8 cellular contexts compared by ENCODE assay signal in genomic region chr6:139371421-139372253, GRCh38. TPM values are rescaled to one million over a fixed set of nuclear protein-coding genes. Genes with fewer than 3 reads are reported as not detected.
DNase-seq lines count a peak whose midpoint lies in the region; ATAC-seq and TF ChIP-seq lines count a peak whose summit lies in the region.

No MANE protein-coding gene starts in this region.

- no peak overlapping the region for H2AK5ac ChIP-seq in trophoblast cell (ENCODE audit: low read length)

- H3K27me3 ChIP-seq in NT2/D1 (ENCODE audit: insufficient read depth, insufficient read length) (no peaks in the 10 kb centered on the region), trophoblast cell (ENCODE audit: insufficient read depth, low read length) (no peaks in the 10 kb centered on the region)

- peak overlapping the region; percentile 55 for H3K4me2 ChIP-seq in trophoblast cell (ENCODE audit: low read length)

- no peaks in the 10 kb centered on the region for H3K9me3 ChIP-seq in NT2/D1 (ENCODE audit: insufficient read depth, low read length)
- no peaks in the 10 kb centered on the region for H3K9me3 ChIP-seq in trophoblast cell (ENCODE audit: insufficient read depth, low read depth, low read length)

- peak overlapping the region; percentile 74 for H3K9ac ChIP-seq in NT2/D1 (ENCODE audit: insufficient read length, low read depth)
- no peak overlapping the region for H3K9ac ChIP-seq in trophoblast cell (ENCODE audit: low read length)

- H3K79me2 ChIP-seq in trophoblast cell (ENCODE audit: control insufficient read depth, insufficient read depth, low read length, poor library complexity): peaks cover 24% of the 10 kb centered on the region

- no peak overlapping the region for H4K91ac ChIP-seq in trophoblast cell (ENCODE audit: low read depth, low read length)

- no peak overlapping the region for H2BK5ac ChIP-seq in trophoblast cell (ENCODE audit: low read depth, low read length, poor library complexity)

- no peak overlapping the region for H3K4ac ChIP-seq in trophoblast cell (ENCODE audit: low read depth, low read length)

- no peak for ATAC-seq in GM18870 (IDR thresholded peaks at IDR 0.05; ENCODE audit: unreplicated experiment)

- H3K79me1 ChIP-seq in trophoblast cell (ENCODE audit: low read length): peaks cover 38% of the 10 kb centered on the region

- DNase-seq in EL (peak; percentile 69), NT2/D1 (ENCODE audit: low read depth, low spot score) (no peak), endothelial cell (ENCODE audit: low spot score) (no peak), trophoblast cell (peak in 1 of 2 donors; percentile 65), LoVo (ENCODE audit: low spot score) (no peak), activated gamma-delta T cell treated with Interleukin-2 at 50 U/mL for 16 hours (no peak)
- no peak for DNase-seq in effector CD4-positive, alpha-beta T cell

- no peak overlapping the region for H3K27ac ChIP-seq in trophoblast cell (ENCODE audit: low read depth, low read length)

- H3K4me1 Mint-ChIP-seq in endothelial cell (ENCODE audit: unreplicated experiment): peaks cover 68% of the 10 kb centered on the region

- H3K4me1 ChIP-seq in NT2/D1 (ENCODE audit: insufficient read depth, insufficient read length) (no peaks in the 10 kb centered on the region), trophoblast cell (ENCODE audit: control insufficient read depth in 1 of 2, insufficient read depth in 2 of 2, low read length in 2 of 2) (peaks cover 3 to 11% of the 10 kb centered on the region in 2 experiments)

- H3K4me3 ChIP-seq in NT2/D1 (ENCODE audit: insufficient read length, low read depth): peak overlapping the region; percentile 94
- no peak overlapping the region for H3K4me3 ChIP-seq in trophoblast cell (ENCODE audit: low read depth, low read length)

- H3K27ac Mint-ChIP-seq in endothelial cell (ENCODE audit: unreplicated experiment): no peak overlapping the region

- no peak overlapping the region for H2BK120ac ChIP-seq in trophoblast cell (ENCODE audit: insufficient read depth, low read length, poor library complexity)

- no peak overlapping the region for H4K8ac ChIP-seq in trophoblast cell (ENCODE audit: low read depth, low read length)

- no peak overlapping the region for H4K12ac ChIP-seq in trophoblast cell (ENCODE audit: low read depth, low read length)

- WGBS in trophoblast cell (ENCODE audit: extremely low coverage, insufficient coverage, insufficient read length): no CpG with 5 or more reads among the region's 3 CpGs

- peak overlapping the region; percentile 89 for H3K4me3 Mint-ChIP-seq in endothelial cell (ENCODE audit: unreplicated experiment)

- no peak overlapping the region for H3K23ac ChIP-seq in trophoblast cell (ENCODE audit: low read length)

- peaks cover 22% of the 10 kb centered on the region for H3K27me3 Mint-ChIP-seq in endothelial cell (ENCODE audit: unreplicated experiment)

- H3K18ac ChIP-seq in trophoblast cell (ENCODE audit: low read length): no peak overlapping the region

- H3K14ac ChIP-seq in trophoblast cell (ENCODE audit: low read length): no peak overlapping the region

- no peak overlapping the region for H2BK12ac ChIP-seq in trophoblast cell (ENCODE audit: low read length)

- no peaks in the 10 kb centered on the region for H3K9me3 Mint-ChIP-seq in endothelial cell (ENCODE audit: unreplicated experiment)

- TF ChIP-seq CTCF in endothelial cell (IDR thresholded peaks at IDR 0.05; ENCODE audit: unreplicated experiment): no peak

- H3K36me3 Mint-ChIP-seq in endothelial cell (ENCODE audit: low read depth, unreplicated experiment): peaks cover 23% of the 10 kb centered on the region

- H3K36me3 ChIP-seq in NT2/D1 (ENCODE audit: insufficient read depth, insufficient read length, low read length) (peaks cover 25% of the 10 kb centered on the region), trophoblast cell (ENCODE audit: control insufficient read depth in 1 of 2, insufficient read depth in 2 of 2, low read length in 2 of 2) (peaks cover 9 to 10% of the 10 kb centered on the region in 2 experiments)

- H2AFZ ChIP-seq in trophoblast cell (ENCODE audit: insufficient read depth, low read length, poor library complexity): no peak overlapping the region

RNA-seq across cellular contexts. Expression of gene CITED2, which starts 2.8 kb away (rescaled TPM):
- 72.4 TPM for total RNA-seq in endothelial cell (ENCODE audit: unreplicated experiment)
- 250 and 268 TPM in 2 replicates for polyA plus RNA-seq in trophoblast cell (2013)
